In genomic region chr9:127945338-127945737, GRCh38 we compare ENCODE assay signal across 1 cellular context.
A peak's percentile ranks its signal among the peaks of the same experiment; 100 is the strongest.
TF ChIP-seq lines count a peak whose summit lies in the region.

No MANE protein-coding gene starts in this region.

TF ChIP-seq in K562, 482 proteins besides CTCF, POLR2A, EP300 and RAD21:
- no peak for TF ChIP-seq ZFPM2 (CRISPR knock-in tag; IDR thresholded peaks at IDR 0.05)
- no peak for TF ChIP-seq CBFB (CRISPR knock-in tag; IDR thresholded peaks at IDR 0.05)
- TF ChIP-seq HIVEP1 (CRISPR knock-in tag; IDR thresholded peaks at IDR 0.05), result no peak
- no peak for TF ChIP-seq ZNF77 (CRISPR knock-in tag; IDR thresholded peaks at IDR 0.05)
- TF ChIP-seq, protein P1, sequence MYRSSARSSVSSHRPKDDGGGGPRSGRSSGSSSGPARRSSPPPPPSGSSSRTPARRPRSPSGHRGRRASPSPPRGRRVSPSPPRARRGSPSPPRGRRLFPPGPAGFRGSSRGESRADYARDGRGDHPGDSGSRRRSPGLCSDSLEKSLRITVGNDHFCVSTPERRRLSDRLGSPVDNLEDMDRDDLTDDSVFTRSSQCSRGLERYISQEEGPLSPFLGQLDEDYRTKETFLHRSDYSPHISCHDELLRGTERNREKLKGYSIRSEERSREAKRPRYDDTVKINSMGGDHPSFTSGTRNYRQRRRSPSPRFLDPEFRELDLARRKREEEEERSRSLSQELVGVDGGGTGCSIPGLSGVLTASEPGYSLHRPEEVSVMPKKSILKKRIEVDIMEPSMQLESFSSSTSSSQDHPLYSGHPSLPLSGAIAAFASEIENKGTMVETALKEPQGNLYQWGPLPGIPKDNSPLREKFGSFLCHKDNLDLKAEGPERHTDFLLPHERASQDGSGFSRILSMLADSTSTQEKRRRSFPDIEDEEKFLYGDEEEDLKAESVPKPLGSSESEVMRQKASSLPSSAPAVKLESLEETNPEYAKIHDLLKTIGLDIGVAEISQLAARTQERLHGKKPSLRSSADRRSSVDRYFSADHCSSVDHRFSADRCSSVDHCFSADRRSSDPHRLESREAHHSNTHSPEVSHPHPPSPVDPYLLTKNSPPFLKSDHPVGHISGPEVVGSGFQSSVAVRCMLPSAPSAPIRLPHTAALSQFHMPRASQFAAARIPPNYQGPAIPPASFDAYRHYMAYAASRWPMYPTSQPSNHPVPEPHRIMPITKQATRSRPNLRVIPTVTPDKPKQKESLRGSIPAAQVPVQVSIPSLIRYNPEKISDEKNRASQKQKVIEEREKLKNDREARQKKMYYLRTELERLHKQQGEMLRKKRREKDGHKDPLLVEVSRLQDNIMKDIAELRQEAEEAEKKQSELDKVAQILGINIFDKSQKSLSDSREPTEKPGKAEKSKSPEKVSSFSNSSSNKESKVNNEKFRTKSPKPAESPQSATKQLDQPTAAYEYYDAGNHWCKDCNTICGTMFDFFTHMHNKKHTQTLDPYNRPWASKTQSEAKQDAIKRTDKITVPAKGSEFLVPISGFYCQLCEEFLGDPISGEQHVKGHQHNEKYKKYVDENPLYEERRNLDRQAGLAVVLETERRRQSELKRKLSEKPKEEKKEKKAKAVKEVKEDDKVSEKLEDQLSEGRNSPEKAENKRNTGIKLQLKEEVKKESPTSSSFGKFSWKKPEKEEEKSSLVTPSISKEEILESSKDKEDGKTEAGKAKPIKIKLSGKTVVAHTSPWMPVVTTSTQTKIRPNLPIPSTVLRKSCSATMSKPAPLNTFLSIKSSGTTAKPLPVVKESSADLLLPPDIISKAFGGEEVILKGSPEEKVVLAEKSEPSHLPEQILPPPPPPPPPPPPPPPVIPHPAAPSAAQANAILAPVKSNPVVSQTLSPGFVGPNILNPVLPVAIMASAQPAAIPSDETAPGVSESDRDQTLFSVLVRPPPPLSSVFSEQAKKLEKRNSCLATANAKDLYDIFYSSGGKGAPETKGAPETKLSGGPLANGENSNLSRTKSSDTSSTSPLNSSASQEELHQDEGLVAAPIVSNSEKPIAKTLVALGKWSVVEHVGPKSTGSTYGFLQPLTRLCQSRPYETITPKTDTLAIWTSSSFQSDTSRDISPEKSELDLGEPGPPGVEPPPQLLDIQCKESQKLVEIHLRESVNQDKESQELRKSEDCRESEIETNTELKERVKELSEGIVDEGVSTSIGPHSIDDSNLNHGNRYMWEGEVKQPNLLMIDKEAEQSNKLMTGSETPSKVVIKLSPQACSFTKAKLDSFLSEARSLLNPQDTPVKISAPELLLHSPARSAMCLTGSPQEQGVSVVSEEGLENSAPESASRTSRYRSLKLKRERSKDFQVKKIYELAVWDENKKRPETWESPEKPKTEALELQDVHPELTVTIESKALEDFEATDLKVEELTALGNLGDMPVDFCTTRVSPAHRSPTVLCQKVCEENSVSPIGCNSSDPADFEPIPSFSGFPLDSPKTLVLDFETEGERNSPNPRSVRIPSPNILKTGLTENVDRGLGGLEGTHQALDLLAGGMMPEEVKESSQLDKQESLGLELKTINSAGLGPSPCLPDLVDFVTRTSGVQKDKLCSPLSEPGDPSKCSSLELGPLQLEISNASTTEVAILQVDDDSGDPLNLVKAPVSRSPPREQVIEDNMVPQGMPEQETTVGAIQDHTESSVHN (IDR thresholded peaks at IDR 0.05; ENCODE audit: borderline replicate concordance in 1 of 2, low read depth in 1 of 2), result no peak
- peak; percentile 27; the same call in 1 of the 2 replicates for TF ChIP-seq POLR2G (IDR thresholded peaks at IDR 0.05; ENCODE audit: low read depth, low read length)
- no peak for TF ChIP-seq ARID1B (IDR thresholded peaks at IDR 0.05)
- no peak for TF ChIP-seq ZNF668 (CRISPR knock-in tag; IDR thresholded peaks at IDR 0.05)
